1 cellular context compared by ENCODE assay signal in the genomic region with DNA sequence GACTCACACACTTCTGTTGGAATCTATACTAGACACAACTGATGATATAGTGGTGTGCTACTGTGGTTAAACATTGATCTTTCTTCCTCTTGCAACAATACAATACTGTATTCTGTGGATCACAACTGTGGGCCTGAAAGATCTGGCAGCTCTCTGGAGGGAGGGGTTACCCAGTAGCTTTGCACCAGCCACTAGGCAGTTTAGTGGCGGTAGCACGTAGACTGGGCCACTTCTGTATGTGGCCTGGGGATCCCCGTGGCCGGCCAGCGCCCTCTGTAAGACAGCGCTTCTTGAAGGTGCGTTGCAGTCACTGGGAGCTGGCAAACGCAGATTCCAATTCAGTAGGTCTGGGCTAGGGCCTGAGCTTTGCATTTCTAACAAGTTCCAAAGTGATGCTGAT.
TF ChIP-seq lines count a peak whose summit lies in the region.

No MANE protein-coding gene starts in this region.

TF ChIP-seq in HepG2, 621 proteins besides CTCF, POLR2A, EP300 and RAD21 (continued from another document and continues in another):
- TF ChIP-seq ZNF609 (CRISPR knock-in tag; IDR thresholded peaks at IDR 0.05; ENCODE audit: borderline replicate concordance) (peak; percentile 35; the same call in 1 of the 2 replicates), ZFX (CRISPR knock-in tag; IDR thresholded peaks at IDR 0.05; ENCODE audit: low read depth) (peak; percentile 57), ZSCAN22 (CRISPR knock-in tag; IDR thresholded peaks at IDR 0.05) (0 out of 2 replicates have a peak, but pooled peaks have one; percentile 30), RFX3 (CRISPR knock-in tag; IDR thresholded peaks at IDR 0.05) (no peak), ZBTB49 (CRISPR knock-in tag; IDR thresholded peaks at IDR 0.05; ENCODE audit: borderline replicate concordance) (no peak), SAP130 (CRISPR knock-in tag; IDR thresholded peaks at IDR 0.05; ENCODE audit: low read depth) (peak; percentile 58), FOXO1 (CRISPR knock-in tag; IDR thresholded peaks at IDR 0.05) (no peak), ZNF574 (CRISPR knock-in tag; IDR thresholded peaks at IDR 0.05) (0 out of 2 replicates have a peak, but pooled peaks have one; percentile 5), ZNF556 (CRISPR knock-in tag; IDR thresholded peaks at IDR 0.05; ENCODE audit: borderline replicate concordance) (0 out of 2 replicates have a peak, but pooled peaks have one; percentile 18), ZNF280D (CRISPR knock-in tag; IDR thresholded peaks at IDR 0.05) (0 out of 2 replicates have a peak, but pooled peaks have one; percentile 31), POGZ (CRISPR knock-in tag; IDR thresholded peaks at IDR 0.05) (peak; percentile 82), MTA1 (CRISPR knock-in tag; IDR thresholded peaks at IDR 0.05; ENCODE audit: borderline replicate concordance) (0 out of 2 replicates have a peak, but pooled peaks have one; percentile 53), HDAC2 (CRISPR knock-in tag; IDR thresholded peaks at IDR 0.05) (peak; percentile 68), ZNF207 (IDR thresholded peaks at IDR 0.05; ENCODE audit: borderline replicate concordance) (no peak), NCOR1 (IDR thresholded peaks at IDR 0.05; ENCODE audit: borderline replicate concordance, low read length) (0 out of 2 replicates have a peak, but pooled peaks have one; percentile 26), RCOR2 (CRISPR knock-in tag; IDR thresholded peaks at IDR 0.05) (peak; percentile 65; the same call in 1 of the 2 replicates)
- TF ChIP-seq, protein P1, sequence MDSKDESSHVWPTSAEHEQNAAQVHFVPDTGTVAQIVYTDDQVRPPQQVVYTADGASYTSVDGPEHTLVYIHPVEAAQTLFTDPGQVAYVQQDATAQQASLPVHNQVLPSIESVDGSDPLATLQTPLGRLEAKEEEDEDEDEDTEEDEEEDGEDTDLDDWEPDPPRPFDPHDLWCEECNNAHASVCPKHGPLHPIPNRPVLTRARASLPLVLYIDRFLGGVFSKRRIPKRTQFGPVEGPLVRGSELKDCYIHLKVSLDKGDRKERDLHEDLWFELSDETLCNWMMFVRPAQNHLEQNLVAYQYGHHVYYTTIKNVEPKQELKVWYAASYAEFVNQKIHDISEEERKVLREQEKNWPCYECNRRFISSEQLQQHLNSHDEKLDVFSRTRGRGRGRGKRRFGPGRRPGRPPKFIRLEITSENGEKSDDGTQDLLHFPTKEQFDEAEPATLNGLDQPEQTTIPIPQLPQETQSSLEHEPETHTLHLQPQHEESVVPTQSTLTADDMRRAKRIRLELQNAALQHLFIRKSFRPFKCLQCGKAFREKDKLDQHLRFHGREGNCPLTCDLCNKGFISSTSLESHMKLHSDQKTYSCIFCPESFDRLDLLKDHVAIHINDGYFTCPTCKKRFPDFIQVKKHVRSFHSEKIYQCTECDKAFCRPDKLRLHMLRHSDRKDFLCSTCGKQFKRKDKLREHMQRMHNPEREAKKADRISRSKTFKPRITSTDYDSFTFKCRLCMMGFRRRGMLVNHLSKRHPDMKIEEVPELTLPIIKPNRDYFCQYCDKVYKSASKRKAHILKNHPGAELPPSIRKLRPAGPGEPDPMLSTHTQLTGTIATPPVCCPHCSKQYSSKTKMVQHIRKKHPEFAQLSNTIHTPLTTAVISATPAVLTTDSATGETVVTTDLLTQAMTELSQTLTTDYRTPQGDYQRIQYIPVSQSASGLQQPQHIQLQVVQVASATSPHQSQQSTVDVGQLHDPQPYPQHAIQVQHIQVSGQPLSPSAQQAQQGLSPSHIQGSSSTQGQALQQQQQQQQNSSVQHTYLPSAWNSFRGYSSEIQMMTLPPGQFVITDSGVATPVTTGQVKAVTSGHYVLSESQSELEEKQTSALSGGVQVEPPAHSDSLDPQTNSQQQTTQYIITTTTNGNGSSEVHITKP (CRISPR knock-in tag; IDR thresholded peaks at IDR 0.05; ENCODE audit: low read depth) = 0 out of 2 replicates have a peak, but pooled peaks have one; percentile 12
- TF ChIP-seq, protein P2, sequence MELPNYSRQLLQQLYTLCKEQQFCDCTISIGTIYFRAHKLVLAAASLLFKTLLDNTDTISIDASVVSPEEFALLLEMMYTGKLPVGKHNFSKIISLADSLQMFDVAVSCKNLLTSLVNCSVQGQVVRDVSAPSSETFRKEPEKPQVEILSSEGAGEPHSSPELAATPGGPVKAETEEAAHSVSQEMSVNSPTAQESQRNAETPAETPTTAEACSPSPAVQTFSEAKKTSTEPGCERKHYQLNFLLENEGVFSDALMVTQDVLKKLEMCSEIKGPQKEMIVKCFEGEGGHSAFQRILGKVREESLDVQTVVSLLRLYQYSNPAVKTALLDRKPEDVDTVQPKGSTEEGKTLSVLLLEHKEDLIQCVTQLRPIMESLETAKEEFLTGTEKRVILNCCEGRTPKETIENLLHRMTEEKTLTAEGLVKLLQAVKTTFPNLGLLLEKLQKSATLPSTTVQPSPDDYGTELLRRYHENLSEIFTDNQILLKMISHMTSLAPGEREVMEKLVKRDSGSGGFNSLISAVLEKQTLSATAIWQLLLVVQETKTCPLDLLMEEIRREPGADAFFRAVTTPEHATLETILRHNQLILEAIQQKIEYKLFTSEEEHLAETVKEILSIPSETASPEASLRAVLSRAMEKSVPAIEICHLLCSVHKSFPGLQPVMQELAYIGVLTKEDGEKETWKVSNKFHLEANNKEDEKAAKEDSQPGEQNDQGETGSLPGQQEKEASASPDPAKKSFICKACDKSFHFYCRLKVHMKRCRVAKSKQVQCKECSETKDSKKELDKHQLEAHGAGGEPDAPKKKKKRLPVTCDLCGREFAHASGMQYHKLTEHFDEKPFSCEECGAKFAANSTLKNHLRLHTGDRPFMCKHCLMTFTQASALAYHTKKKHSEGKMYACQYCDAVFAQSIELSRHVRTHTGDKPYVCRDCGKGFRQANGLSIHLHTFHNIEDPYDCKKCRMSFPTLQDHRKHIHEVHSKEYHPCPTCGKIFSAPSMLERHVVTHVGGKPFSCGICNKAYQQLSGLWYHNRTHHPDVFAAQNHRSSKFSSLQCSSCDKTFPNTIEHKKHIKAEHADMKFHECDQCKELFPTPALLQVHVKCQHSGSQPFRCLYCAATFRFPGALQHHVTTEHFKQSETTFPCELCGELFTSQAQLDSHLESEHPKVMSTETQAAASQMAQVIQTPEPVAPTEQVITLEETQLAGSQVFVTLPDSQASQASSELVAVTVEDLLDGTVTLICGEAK (IDR thresholded peaks at IDR 0.05) = no peak
- TF ChIP-seq, protein P2 (CRISPR knock-in tag; IDR thresholded peaks at IDR 0.05) = no peak
